In the genomic region with DNA sequence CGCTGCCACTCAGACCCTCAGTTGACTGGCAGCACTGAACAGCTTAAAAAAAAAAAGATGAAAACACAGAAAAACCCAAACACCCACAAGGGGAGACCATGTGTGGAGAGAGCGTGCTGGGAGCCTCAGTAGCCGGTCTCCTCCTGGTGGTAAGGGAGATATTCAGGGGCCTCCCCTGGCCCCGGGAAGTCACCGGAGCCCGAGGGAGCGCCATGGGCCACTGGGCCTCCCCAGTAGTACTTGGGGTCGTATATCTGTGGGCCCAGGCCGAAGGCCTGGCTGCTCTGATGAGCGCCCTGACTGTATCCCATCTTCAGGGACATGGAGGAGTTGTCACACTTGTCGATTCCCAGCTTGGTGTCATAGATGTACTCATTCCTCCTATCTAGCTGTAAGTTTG, we compare ENCODE assay signal across 27 cellular contexts.
"Had no signal": no experiment of that assay in that cellular context is flagged by ENCODE, and none has a peak within 500 bp of the region (broad histone marks: within the 10 kb centered on the region; RNA-seq: fewer than 3 reads in every experiment).

No MANE protein-coding gene starts in this region.

- DNase-seq: naive thymus-derived CD8-positive, alpha-beta T cell; nephron progenitor cell; nucleus accumbens; pancreas; retina; right lobe of liver; sigmoid colon; small intestine; stimulated activated CD4-positive, alpha-beta T cell treated with anti-CD3 and anti-CD28 coated beads, Interleukin-15, amount 100 ng/mL, for 24 hours; stimulated activated CD4-positive, alpha-beta T cell treated with anti-CD3 and anti-CD28 coated beads, Interleukin-2, amount 100 ng/mL, for 24 hours; stimulated activated CD4-positive, alpha-beta T cell treated with anti-CD3 and anti-CD28 coated beads, Interleukin-2, amount 100 ng/mL, for 48 hours; stimulated activated CD4-positive, alpha-beta T cell treated with anti-CD3 and anti-CD28 coated beads, Interleukin-4, amount 100 ng/mL, for 24 hours; stimulated activated naive B cell treated with anti-CD40 and anti-IgM and Interleukin-4, amounts not matched to agents 10 μg/mL and 1 μg/mL and 100 μg/mL, for 72 hours; stimulated activated naive CD4-positive, alpha-beta T cell treated with Interleukin-2 at 50 U/mL for 16 hours; stomach; thyroid gland; trophoblast cell had no signal

- H3K36me3 ChIP-seq: neutrophil, pancreas, prostate gland, right atrium auricular region, right lobe of liver, sigmoid colon, stomach, thoracic aorta, thyroid gland, tibial nerve, upper lobe of left lung, vagina had no signal

- H3K27ac ChIP-seq: neutrophil, pancreas, prostate gland, right atrium auricular region, right lobe of liver, sigmoid colon, stomach, thoracic aorta, thyroid gland, tibial nerve, upper lobe of left lung, vagina had no signal

- H3K27me3 ChIP-seq: neutrophil, pancreas, right atrium auricular region, right lobe of liver, sigmoid colon, stomach, thyroid gland, tibial nerve, upper lobe of left lung, vagina had no signal

- FAIRE-seq: pancreas, small intestine, urothelium cell line had no signal

- H3K9me3 ChIP-seq: neutrophil, pancreas, prostate gland, right atrium auricular region, right lobe of liver, sigmoid colon, stomach, thoracic aorta, thyroid gland, tibial nerve, upper lobe of left lung, vagina had no signal

- H3K4me1 ChIP-seq: pancreas, prostate gland, right atrium auricular region, right lobe of liver, sigmoid colon, stomach, thyroid gland, tibial nerve, upper lobe of left lung, vagina had no signal

- ATAC-seq: naive thymus-derived CD8-positive, alpha-beta T cell; natural killer cell treated with Interleukin-12 subunit alpha and Interleukin-12 subunit beta and Interleukin-15 and Interleukin-18, amount 100 ng/mL, for 72 hours; pancreas; right lobe of liver; stimulated activated effector memory CD8-positive, alpha-beta T cell treated with anti-CD3 and anti-CD28 coated beads, Interleukin-12 subunit alpha, Interleukin-12 subunit beta, amount 100 ng/mL, for 72 hours; stimulated activated naive B cell treated with anti-CD40 and anti-IgM and Interleukin-4, amounts not matched to agents 10 μg/mL and 1 μg/mL and 100 μg/mL, for 72 hours had no signal

- H3K4me3 ChIP-seq: pancreas, prostate gland, right atrium auricular region, right lobe of liver, sigmoid colon, stomach, thoracic aorta, thyroid gland, tibial nerve, upper lobe of left lung, vagina had no signal
